Comparison of ENCODE assay signal across 1 cellular context in the genomic region with DNA sequence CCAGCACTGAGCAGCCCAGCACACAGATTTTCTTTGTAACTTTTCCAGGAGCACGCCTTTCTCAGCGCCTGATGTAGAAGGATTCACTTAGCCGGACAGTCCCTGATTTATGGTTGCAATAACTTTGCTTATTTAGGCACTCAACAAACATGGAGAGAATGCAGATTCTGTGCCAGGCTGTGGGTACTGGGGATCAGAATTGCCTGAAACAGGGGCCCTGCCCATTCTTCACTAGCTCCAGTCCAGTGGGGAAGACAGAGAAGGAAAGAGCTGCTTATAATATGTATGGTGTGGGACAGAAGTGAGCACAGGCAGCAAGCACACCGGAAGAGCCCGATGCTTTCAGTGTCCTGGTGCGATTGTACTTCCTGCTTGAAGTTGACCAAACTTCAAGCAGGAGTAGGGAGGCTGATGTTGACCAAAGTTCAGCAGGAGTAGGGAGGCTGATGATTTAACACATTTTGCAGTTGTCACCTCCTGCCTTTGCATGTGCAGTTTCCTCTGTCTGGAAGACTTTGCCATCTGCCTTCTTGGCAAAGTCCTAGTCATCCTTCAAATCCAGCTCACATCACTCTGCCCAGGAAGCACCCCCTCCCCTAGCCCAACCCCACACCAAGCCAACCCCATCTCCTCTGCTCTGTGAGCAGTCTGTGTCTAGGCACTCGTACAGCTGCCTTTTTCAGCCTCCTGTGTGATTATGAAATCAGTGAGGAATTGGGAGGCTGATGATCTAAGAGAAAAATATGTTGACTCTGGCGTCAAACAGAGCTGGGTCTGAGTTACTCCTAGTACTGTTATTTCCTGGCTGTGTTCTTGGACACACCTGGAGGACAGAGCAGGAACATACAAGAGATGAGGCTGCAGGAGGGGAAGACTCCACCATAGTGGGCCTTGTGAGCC.
TF ChIP-seq lines count a peak whose summit lies in the region.

No MANE protein-coding gene starts in this region.

TF ChIP-seq in WTC11, 78 proteins besides CTCF, POLR2A, EP300 and RAD21 (continued from another document):
- no peak for TF ChIP-seq HMGXB4 (CRISPR knock-in tag; IDR thresholded peaks at IDR 0.05)
TF ChIP-seq in WTC11: peak in this region for 0.
